ENCODE assay signal across 12 cellular contexts in the genomic region with DNA sequence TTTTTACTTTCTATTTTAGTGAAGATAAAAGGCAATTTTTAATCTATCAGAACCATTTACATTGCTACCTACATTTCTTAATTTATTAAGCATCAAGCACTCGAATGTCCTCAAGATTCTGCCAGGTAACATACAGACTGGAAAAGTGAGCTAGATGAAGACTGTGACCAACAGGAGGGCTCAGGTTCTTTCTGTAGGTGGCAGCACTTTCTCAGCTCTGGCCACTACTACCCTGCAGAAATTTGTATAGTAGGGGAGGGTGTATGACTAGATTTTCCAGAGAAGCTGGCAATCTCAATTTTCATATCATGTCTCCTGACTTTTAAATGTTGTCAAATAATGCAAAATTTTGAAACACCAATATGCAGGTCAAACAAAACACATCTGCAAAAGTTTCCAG.
A peak's percentile ranks its signal among the peaks of the same experiment; 100 is the strongest.
DNase-seq lines count a peak whose midpoint lies in the region; ATAC-seq and TF ChIP-seq lines count a peak whose summit lies in the region.
"Had no signal": no experiment of that assay in that cellular context is flagged by ENCODE, and none has a peak within 500 bp of the region (broad histone marks: within the 10 kb centered on the region; RNA-seq: fewer than 3 reads in every experiment).

No MANE protein-coding gene starts in this region.

- no peaks in the 10 kb centered on the region for H3K9me2 ChIP-seq in Karpas-422 (replicated peaks; ENCODE audit: insufficient read depth, low read length)

- intact Hi-C loops in Calu3 (cut with micrococcal nuclease; ENCODE audit: unreplicated experiment) (loop anchor here (1.0 kb wide), 1 partner anchor 1057 kb away; no protein-coding TSS in a partner anchor), mucosa of descending colon (cut with DNase I, micrococcal nuclease) (no loop called here)

- H3K36me3 Mint-ChIP-seq in Calu3 (ENCODE audit: insufficient read depth, unreplicated experiment), result no peaks in the 10 kb centered on the region

- no peak overlapping the region for H3K27ac Mint-ChIP-seq in Calu3 (ENCODE audit: unreplicated experiment)

- H3K27ac ChIP-seq in Karpas-422 (ENCODE audit: low read length), result no peak overlapping the region
- H3K27ac ChIP-seq: gastroesophageal sphincter, parathyroid adenoma had no signal

- no peaks in the 10 kb centered on the region for H3K27me3 Mint-ChIP-seq in Calu3 (ENCODE audit: unreplicated experiment)

- no peaks in the 10 kb centered on the region for H3K36me3 ChIP-seq in Karpas-422 (ENCODE audit: insufficient read depth, low read length)
- no peaks in the 10 kb centered on the region for H3K36me3 ChIP-seq in mucosa of descending colon (ENCODE audit: low read depth)
- no peaks in the 10 kb centered on the region for H3K36me3 ChIP-seq in MG63
- H3K36me3 ChIP-seq: gastroesophageal sphincter had no signal

- no peak overlapping the region for H3K4me3 Mint-ChIP-seq in Calu3 (ENCODE audit: low read depth, unreplicated experiment)

- H3K79me2 ChIP-seq in Karpas-422 (ENCODE audit: low read length), result no peaks in the 10 kb centered on the region
- H3K79me2 ChIP-seq: parathyroid adenoma had no signal

- H4K20me1 ChIP-seq in Karpas-422 (ENCODE audit: insufficient read depth, low read depth, low read length), result no peaks in the 10 kb centered on the region

- peaks cover 2% of the 10 kb centered on the region for H3K9me3 Mint-ChIP-seq in Calu3 (ENCODE audit: low read depth, unreplicated experiment)

- no peaks in the 10 kb centered on the region for H3K27me3 ChIP-seq in Karpas-422 (ENCODE audit: low read length)
- no peaks in the 10 kb centered on the region for H3K27me3 ChIP-seq in MG63
- H3K27me3 ChIP-seq: gastroesophageal sphincter had no signal

- H3K9me3 ChIP-seq in Karpas-422 (ENCODE audit: low read length) (no peaks in the 10 kb centered on the region), mucosa of descending colon (no peaks in the 10 kb centered on the region), MG63 (no peaks in the 10 kb centered on the region)
- H3K9me3 ChIP-seq: gastroesophageal sphincter had no signal

- H3K9ac ChIP-seq in Karpas-422 (ENCODE audit: low read length), result no peak overlapping the region
- H3K9ac ChIP-seq: parathyroid adenoma had no signal

- no TSS peak for BruUV-seq in Calu3 (replicated peaks; lab: Mats Ljungman, UMichigan)

- ATAC-seq in mucosa of descending colon (peak; percentile 47), HG03571 (IDR thresholded peaks at IDR 0.05; ENCODE audit: unreplicated experiment) (no peak)
- ATAC-seq: gastroesophageal sphincter had no signal

- CTCF ChIA-PET in Calu3 (lab: Charles Lee), result interaction anchor here (1.4 kb wide), 1 partner anchor 391 kb away, joined by 3 read pairs; no protein-coding TSS in a partner anchor

- H3K4me1 ChIP-seq in Karpas-422 (ENCODE audit: low read length) (no peaks in the 10 kb centered on the region), mucosa of descending colon (ENCODE audit: low read depth) (no peaks in the 10 kb centered on the region)
- H3K4me1 ChIP-seq: gastroesophageal sphincter, parathyroid adenoma had no signal

- no peaks in the 10 kb centered on the region for H3K4me1 Mint-ChIP-seq in Calu3 (ENCODE audit: low read depth, unreplicated experiment)

- H3K4me3 ChIP-seq in Karpas-422 (ENCODE audit: low read length) (no peak overlapping the region), mucosa of descending colon (no peak overlapping the region), MG63 (no peak overlapping the region)
- H3K4me3 ChIP-seq: gastroesophageal sphincter had no signal

- DNase-seq in Calu3 (peak; percentile 3), Karpas-422 (peak; percentile 50), astrocyte of the hippocampus (ENCODE audit: low read depth, low spot score) (peak; percentile 13), mucosa of descending colon (peak in 1 of 3 donors; percentile 40), DMS153 (lab: John Stamatoyannopoulos, UW) (no peak), MG63 (no peak)
- no peak for DNase-seq in NK-92 treated with Interleukin-12 subunit alpha and Interleukin-12 subunit beta, amount 100 ng/mL, for 24 hours (lab: John Stamatoyannopoulos, UW)
- DNase-seq: activated CD4-positive, alpha-beta T cell treated with anti-CD3 and anti-CD28 coated beads for 48 hours; stimulated activated CD8-positive, alpha-beta memory T cell treated with anti-CD3 and anti-CD28 coated beads, Interleukin-4, amount 100 ng/mL, for 48 hours had no signal

- H2AFZ ChIP-seq in Karpas-422 (ENCODE audit: low read length), result no peak overlapping the region
- H2AFZ ChIP-seq: parathyroid adenoma had no signal

- TF ChIP-seq CTCF in Calu3 (IDR thresholded peaks at IDR 0.05; ENCODE audit: unreplicated experiment) (no peak), mucosa of descending colon (IDR thresholded peaks at IDR 0.05) (no peak)

- no peak overlapping the region for H3K4me2 ChIP-seq in Karpas-422 (ENCODE audit: low read depth, low read length, poor library complexity, severe bottlenecking)

Comparison
In these comparisons a context has a peak if more than half of its experiments do, and no peak if none do; other contexts are left out.
1. DNase-seq: peak in Calu3 (single experiment), Karpas-422 (single experiment) and astrocyte of the hippocampus (single experiment); none in NK-92 treated with Interleukin-12 subunit alpha and Interleukin-12 subunit beta, amount 100 ng/mL, for 24 hours (single experiment), DMS153 (single experiment) and MG63 (single experiment).